Comparison of ENCODE assay signal across 24 cellular contexts in the genomic region with DNA sequence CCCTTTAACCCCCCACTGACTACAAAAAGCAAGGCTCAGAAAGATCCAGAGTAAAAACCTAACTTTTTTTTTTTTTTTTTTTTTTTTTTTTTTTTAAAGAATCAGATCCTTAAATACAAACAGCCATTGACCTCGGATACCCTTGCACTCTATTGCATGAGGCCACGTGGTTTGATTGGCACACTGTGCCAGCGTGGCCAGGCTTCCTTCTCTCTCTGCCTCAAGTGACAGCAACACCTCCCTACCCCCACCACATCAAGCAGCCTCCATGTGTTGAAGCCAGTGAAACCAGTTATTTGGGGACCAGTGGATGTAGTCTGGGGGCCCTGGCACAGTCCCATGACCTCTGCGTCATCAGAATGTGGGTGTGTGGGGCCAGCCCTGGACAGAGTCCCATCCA.
DNase-seq lines count a peak whose midpoint lies in the region; ATAC-seq and TF ChIP-seq lines count a peak whose summit lies in the region.
"Had no signal": no experiment of that assay in that cellular context is flagged by ENCODE, and none has a peak within 500 bp of the region (broad histone marks: within the 10 kb centered on the region; RNA-seq: fewer than 3 reads in every experiment).

No MANE protein-coding gene starts in this region.

- ATAC-seq in left ventricle myocardium superior (peak; percentile 85), psoas muscle (peak; percentile 60 to 75 (median 72)), HG02870 (IDR thresholded peaks at IDR 0.05; ENCODE audit: unreplicated experiment) (no peak)
- ATAC-seq in activated CD8-positive, alpha-beta memory T cell treated with anti-CD3 and anti-CD28 coated beads, Interleukin-2, amount 10 ng/mL, durations not matched to agents 7 days and 5 days: no peak
- ATAC-seq: stimulated activated naive CD8-positive, alpha-beta T cell treated with anti-CD3 and anti-CD28 coated beads, Interleukin-15, amount 100 ng/mL, for 72 hours had no signal

- no peaks in the 10 kb centered on the region for H3K27me3 Mint-ChIP-seq in CD8-positive, alpha-beta memory T cell
- H3K27me3 Mint-ChIP-seq in activated CD8-positive, alpha-beta memory T cell treated with anti-CD3 and anti-CD28 coated beads, Interleukin-2, amount 10 ng/mL, durations not matched to agents 7 days and 5 days: no peaks in the 10 kb centered on the region
- H3K27me3 Mint-ChIP-seq: naive B cell; stimulated activated naive CD8-positive, alpha-beta T cell treated with anti-CD3 and anti-CD28 coated beads, Interleukin-15, amount 100 ng/mL, for 72 hours had no signal

- no peaks in the 10 kb centered on the region for H3K4me1 ChIP-seq in CD8-positive, alpha-beta memory T cell (ENCODE audit: insufficient read depth, low read length)
- H3K4me1 ChIP-seq in psoas muscle: peaks cover 18% of the 10 kb centered on the region
- H3K4me1 ChIP-seq: HAP-1 had no signal

- no peak overlapping the region for H3K4me3 Mint-ChIP-seq in CD8-positive, alpha-beta memory T cell
- H3K4me3 Mint-ChIP-seq in activated CD8-positive, alpha-beta memory T cell treated with anti-CD3 and anti-CD28 coated beads, Interleukin-2, amount 10 ng/mL, durations not matched to agents 7 days and 5 days: no peak overlapping the region
- H3K4me3 Mint-ChIP-seq: naive B cell; stimulated activated naive CD8-positive, alpha-beta T cell treated with anti-CD3 and anti-CD28 coated beads, Interleukin-15, amount 100 ng/mL, for 72 hours had no signal

- CTCF ChIA-PET in CD8-positive, alpha-beta memory T cell (lab: Charles Lee): interaction anchor here (1.0 kb wide), 1 partner anchor 9 kb away, joined by 3 read pairs; no protein-coding TSS in a partner anchor
- CTCF ChIA-PET in activated CD8-positive, alpha-beta memory T cell treated with anti-CD3 and anti-CD28 coated beads, Interleukin-2, amount 10 ng/mL, durations not matched to agents 7 days and 5 days (lab: Charles Lee): no interaction called here

- H3K4me3 ChIP-seq in CD8-positive, alpha-beta memory T cell (ENCODE audit: low read length): no peak overlapping the region
- no peak overlapping the region for H3K4me3 ChIP-seq in psoas muscle
- H3K4me3 ChIP-seq: coronary artery, HAP-1 had no signal

- no peak for TF ChIP-seq CTCF in psoas muscle (IDR thresholded peaks at IDR 0.05)

- H3K27ac Mint-ChIP-seq in CD8-positive, alpha-beta memory T cell: peak overlapping the region in 6 of 8 donors; percentile 27 to 80 (median 64)
- no peak overlapping the region for H3K27ac Mint-ChIP-seq in activated CD8-positive, alpha-beta memory T cell treated with anti-CD3 and anti-CD28 coated beads, Interleukin-2, amount 10 ng/mL, durations not matched to agents 7 days and 5 days

- peaks cover 20% of the 10 kb centered on the region for H3K36me3 ChIP-seq in CD8-positive, alpha-beta memory T cell (ENCODE audit: insufficient read depth, low read length)
- H3K36me3 ChIP-seq in psoas muscle (ENCODE audit: insufficient read depth in 1 of 2, low read depth in 1 of 2): peaks cover 0 to 21% of the 10 kb centered on the region in 2 donors
- H3K36me3 ChIP-seq: HAP-1 had no signal

- POLR2A ChIA-PET in CD8-positive, alpha-beta memory T cell (lab: Charles Lee): no interaction called here

- peaks cover 0 to 80% (median 14%) of the 10 kb centered on the region in 3 donors for H3K36me3 Mint-ChIP-seq in CD8-positive, alpha-beta memory T cell
- H3K36me3 Mint-ChIP-seq in activated CD8-positive, alpha-beta memory T cell treated with anti-CD3 and anti-CD28 coated beads, Interleukin-2, amount 10 ng/mL, durations not matched to agents 7 days and 5 days: no peaks in the 10 kb centered on the region

- in situ Hi-C loops in SK-MEL-5 (cut with HindIII; ENCODE audit: low pct_unique_long_range_greater_than_20kb, low sequenced_read_pairs): no loop called here
- in situ Hi-C loops in ACHN (cut with HindIII; ENCODE audit: low pct_ligation_motif_present, low pct_unique_long_range_greater_than_20kb, low sequenced_read_pairs): no loop called here

- H3K27me3 ChIP-seq in CD8-positive, alpha-beta memory T cell (ENCODE audit: insufficient read depth, low read length, poor library complexity, severe bottlenecking): no peaks in the 10 kb centered on the region
- no peaks in the 10 kb centered on the region for H3K27me3 ChIP-seq in psoas muscle (ENCODE audit: insufficient read depth in 3 of 3, low read length in 2 of 3)

- H3K9me3 Mint-ChIP-seq in CD8-positive, alpha-beta memory T cell: no peaks in the 10 kb centered on the region
- H3K9me3 Mint-ChIP-seq in activated CD8-positive, alpha-beta memory T cell treated with anti-CD3 and anti-CD28 coated beads, Interleukin-2, amount 10 ng/mL, durations not matched to agents 7 days and 5 days (ENCODE audit: low read depth): no peaks in the 10 kb centered on the region
- H3K9me3 Mint-ChIP-seq: naive B cell; stimulated activated naive CD8-positive, alpha-beta T cell treated with anti-CD3 and anti-CD28 coated beads, Interleukin-15, amount 100 ng/mL, for 72 hours had no signal

- intact Hi-C loops in left ventricle myocardium superior (cut with micrococcal nuclease): no loop called here
- intact Hi-C loops in psoas muscle (cut with DNase I): no loop called here

- H3K27ac ChIP-seq in CD8-positive, alpha-beta memory T cell (ENCODE audit: low read depth, low read length): no peak overlapping the region
- H3K27ac ChIP-seq in psoas muscle: peak overlapping the region; percentile 52
- H3K27ac ChIP-seq: coronary artery had no signal

- H3K9me3 ChIP-seq in CD8-positive, alpha-beta memory T cell (ENCODE audit: low read length): no peaks in the 10 kb centered on the region
- H3K9me3 ChIP-seq in psoas muscle: no peaks in the 10 kb centered on the region
- H3K9me3 ChIP-seq: HAP-1 had no signal

- WGBS in psoas muscle, 3 donors: 31 to 64% (median 33%) methylated on average over 4 of the region's 4 CpGs

- peaks cover 0 to 2% (median 0%) of the 10 kb centered on the region in 3 donors for H3K4me1 Mint-ChIP-seq in CD8-positive, alpha-beta memory T cell
- no peaks in the 10 kb centered on the region for H3K4me1 Mint-ChIP-seq in activated CD8-positive, alpha-beta memory T cell treated with anti-CD3 and anti-CD28 coated beads, Interleukin-2, amount 10 ng/mL, durations not matched to agents 7 days and 5 days
- H3K4me1 Mint-ChIP-seq: naive B cell had no signal

- no peak for DNase-seq in CD8-positive, alpha-beta memory T cell
- DNase-seq in SK-MEL-5 (ENCODE audit: low read depth, low spot score) (peak; percentile 38), left ventricle myocardium superior (no peak), psoas muscle (no peak), iPS-NIHi7 (ENCODE audit: extremely low spot score) (no peak), ACHN (no peak)
- no peak for DNase-seq in activated CD8-positive, alpha-beta memory T cell treated with anti-CD3 and anti-CD28 coated beads, Interleukin-2, amount 10 ng/mL, durations not matched to agents 7 days and 5 days
- DNase-seq: activated CD4-positive, alpha-beta T cell treated with anti-CD3 and anti-CD28 coated beads for 4 hours; activated effector memory CD4-positive, alpha-beta T cell treated with anti-CD3 and anti-CD28 coated beads, Interleukin-2, amount 50 U/mL, for 16 hours; AML-193; Calu3; EL; Karpas-422; mesenchymal stem cell; naive B cell; NCI-H1105 treated with DMSO at 0.1 percent for 48 hours; NCI-H526; SHP77; stimulated activated CD4-positive, alpha-beta T cell treated with anti-CD3 and anti-CD28 coated beads, Interleukin-2, amount 100 ng/mL, for 48 hours; stimulated activated naive CD8-positive, alpha-beta T cell treated with anti-CD3 and anti-CD28 coated beads, Interleukin-15, amount 100 ng/mL, for 72 hours; trophoblast cell had no signal

Comparison
In these comparisons a context has a peak if more than half of its experiments do, and no peak if none do; other contexts are left out.
1. ATAC-seq: peak in left ventricle myocardium superior (single experiment) and psoas muscle (4 of 4); none in HG02870 (single experiment) and activated CD8-positive, alpha-beta memory T cell treated with anti-CD3 and anti-CD28 coated beads, Interleukin-2, amount 10 ng/mL, durations not matched to agents 7 days and 5 days (single experiment).